In genomic region chr5:217860-218456, GRCh38 we compare ENCODE assay signal across 8 cellular contexts. TPM values are rescaled to one million over a fixed set of nuclear protein-coding genes. Genes with fewer than 3 reads are reported as not detected.
A peak's percentile ranks its signal among the peaks of the same experiment; 100 is the strongest.
DNase-seq lines count a peak whose midpoint lies in the region; ATAC-seq and TF ChIP-seq lines count a peak whose summit lies in the region.

A gene with protein sequence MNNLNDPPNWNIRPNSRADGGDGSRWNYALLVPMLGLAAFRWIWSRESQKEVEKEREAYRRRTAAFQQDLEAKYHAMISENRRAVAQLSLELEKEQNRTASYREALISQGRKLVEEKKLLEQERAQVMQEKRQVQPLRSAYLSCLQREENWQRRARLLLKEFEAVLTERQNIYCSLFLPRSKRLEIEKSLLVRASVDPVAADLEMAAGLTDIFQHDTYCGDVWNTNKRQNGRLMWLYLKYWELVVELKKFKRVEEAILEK (minus strand): TSS chr5:218153. CDS start chr5:216849, 1,304 bp downstream.
TSS of gene SDHA (plus strand) at chr5:218320. CDS start at chr5:218356, 36 bp downstream.

- H3K27ac Mint-ChIP-seq in activated naive CD4-positive, alpha-beta T cell treated with anti-CD3 and anti-CD28 coated beads, Interleukin-2, amount 10 ng/mL, durations not matched to agents 7 days and 5 days = peak within 1 kb of the TSS; percentile 97

- peak; percentile 80 for ATAC-seq in HG02571 (IDR thresholded peaks at IDR 0.05; ENCODE audit: unreplicated experiment)

- TF ChIP-seq POLR2A in NB4 (IDR thresholded peaks at IDR 0.05; ENCODE audit: extremely low read depth, insufficient read length) = peak; percentile 96

- peak within 1 kb of the TSS; percentile 95 for H3K4me3 Mint-ChIP-seq in activated naive CD4-positive, alpha-beta T cell treated with anti-CD3 and anti-CD28 coated beads, Interleukin-2, amount 10 ng/mL, durations not matched to agents 7 days and 5 days

- peaks cover 39% of the 10 kb centered on the region for H3K36me3 Mint-ChIP-seq in activated naive CD4-positive, alpha-beta T cell treated with anti-CD3 and anti-CD28 coated beads, Interleukin-2, amount 10 ng/mL, durations not matched to agents 7 days and 5 days

- H3K27me3 Mint-ChIP-seq in activated naive CD4-positive, alpha-beta T cell treated with anti-CD3 and anti-CD28 coated beads, Interleukin-2, amount 10 ng/mL, durations not matched to agents 7 days and 5 days = no peaks in the 10 kb centered on the region

- TF ChIP-seq CTCF in GM10266 (IDR thresholded peaks at IDR 0.05; ENCODE audit: control insufficient read depth, insufficient read depth, low read depth, missing control alignments) (peak; percentile 56), NB4 (IDR thresholded peaks at IDR 0.05; ENCODE audit: low read depth, low read length) (peak; percentile 46)

- H3K4me1 Mint-ChIP-seq in activated naive CD4-positive, alpha-beta T cell treated with anti-CD3 and anti-CD28 coated beads, Interleukin-2, amount 10 ng/mL, durations not matched to agents 7 days and 5 days = peaks cover 57% of the 10 kb centered on the region

- peak; percentile 100 for DNase-seq in GM10266 (ENCODE audit: extremely low spot score)
- DNase-seq in NB4 (ENCODE audit: low read depth) = peak; percentile 94
- DNase-seq in SK-MEL-5 (ENCODE audit: low read depth, low spot score) = peak; percentile 96
- peak; percentile 97 for DNase-seq in activated naive CD4-positive, alpha-beta T cell treated with anti-CD3 and anti-CD28 coated beads, Interleukin-2, amount 10 ng/mL, durations not matched to agents 7 days and 5 days
- DNase-seq in globus pallidus (ENCODE audit: low spot score) = peak; percentile 93
- peak in 55 of 56 donors; percentile 36 to 98 (median 90) for DNase-seq in nucleus accumbens (lab: John Stamatoyannopoulos, UW)
- peak; percentile 95 for DNase-seq in superior temporal gyrus (ENCODE audit: extremely low spot score)

- in situ Hi-C loops in SK-MEL-5 (cut with HindIII; ENCODE audit: low pct_unique_long_range_greater_than_20kb, low sequenced_read_pairs) = no loop called here

- no peaks in the 10 kb centered on the region for H3K9me3 Mint-ChIP-seq in activated naive CD4-positive, alpha-beta T cell treated with anti-CD3 and anti-CD28 coated beads, Interleukin-2, amount 10 ng/mL, durations not matched to agents 7 days and 5 days

- CTCF ChIA-PET in activated naive CD4-positive, alpha-beta T cell treated with anti-CD3 and anti-CD28 coated beads, Interleukin-2, amount 10 ng/mL, durations not matched to agents 7 days and 5 days (lab: Charles Lee) = interaction anchor here (3.0 kb wide), 1 partner anchor 29 kb away, joined by 13 read pairs; no protein-coding TSS in a partner anchor

- peak within 1 kb of the TSS; percentile 96 for H3K4me3 ChIP-seq in NB4 (ENCODE audit: low read depth, low read length)

RNA-seq across cellular contexts. Expression of the first gene that starts in this region (rescaled TPM):
- 7.4 and 9.9 TPM in 2 replicates for total RNA-seq in SK-MEL-5 (2014; rRNA removed; shearing (Covaris generic))
- 6.1 and 6.6 TPM in 2 replicates for polyA plus RNA-seq in SK-MEL-5 (2015; cell fraction: cytosol; rRNA removed)
- 3.1 and 3.2 TPM in 2 replicates for polyA plus RNA-seq in SK-MEL-5 (2015; cell fraction: nucleus; rRNA removed)

RNA-seq across cellular contexts. Expression of gene SDHA, which starts in this region (rescaled TPM):
- total RNA-seq in SK-MEL-5 (2014; rRNA removed; shearing (Covaris generic)) = 129 and 140 TPM in 2 replicates
- 180 and 186 TPM in 2 replicates for polyA plus RNA-seq in SK-MEL-5 (2015; cell fraction: cytosol; rRNA removed)
- polyA plus RNA-seq in SK-MEL-5 (2015; cell fraction: nucleus; rRNA removed) = 80.6 and 121 TPM in 2 replicates

Comparison
In these comparisons a context has a peak if more than half of its experiments do, and no peak if none do; other contexts are left out.
1. Peak in every context shown above with its lines: DNase-seq, ATAC-seq and H3K4me3 ChIP-seq.